In genomic region chr2:150544731-150545130, GRCh38 we compare ENCODE assay signal across 5 cellular contexts.
"Had no signal": no experiment of that assay in that cellular context is flagged by ENCODE, and none has a peak within 500 bp of the region (broad histone marks: within the 10 kb centered on the region; RNA-seq: fewer than 3 reads in every experiment).

No MANE protein-coding gene starts in this region.

- DNase-seq: H9, HCEC 1CT had no signal

- H3K4me3 Mint-ChIP-seq: GM23338, H9 had no signal

- H3K27ac Mint-ChIP-seq: GM23338, H9 had no signal

- ATAC-seq: GM23338, HepG2, K562 had no signal

- H3K4me1 Mint-ChIP-seq: GM23338 had no signal
